In genomic region chr14:104692261-104692938, GRCh38 we compare ENCODE assay signal across 16 cellular contexts. TPM values are rescaled to one million over a fixed set of nuclear protein-coding genes. Genes with fewer than 3 reads are reported as not detected.
DNase-seq lines count a peak whose midpoint lies in the region; ATAC-seq and TF ChIP-seq lines count a peak whose summit lies in the region.
"Had no signal": no experiment of that assay in that cellular context is flagged by ENCODE, and none has a peak within 500 bp of the region (broad histone marks: within the 10 kb centered on the region; RNA-seq: fewer than 3 reads in every experiment).

No MANE protein-coding gene starts in this region.

- TF ChIP-seq CTCF in PC-3 (conservative IDR thresholded peaks at IDR 0.05; ENCODE audit: low read depth, low read length), result no peak
- TF ChIP-seq CTCF in esophagus muscularis mucosa (IDR thresholded peaks at IDR 0.05), result no peak
- TF ChIP-seq CTCF in progenitor cell of endocrine pancreas (IDR thresholded peaks at IDR 0.05; ENCODE audit: unreplicated experiment), result no peak

- peaks cover 23% of the 10 kb centered on the region for H3K36me3 Mint-ChIP-seq in T-helper 2 cell treated with Interferon-gamma antibody and Interleukin-4, amounts not matched to agents 5 μg/mL and 100 μg/mL, for 36 hours (ENCODE audit: low read depth)
- H3K36me3 Mint-ChIP-seq in progenitor cell of endocrine pancreas (ENCODE audit: insufficient read depth), result peaks cover 3% of the 10 kb centered on the region

- H3K27me3 ChIP-seq in PC-3 (ENCODE audit: low read length), result no peaks in the 10 kb centered on the region
- no peaks in the 10 kb centered on the region for H3K27me3 ChIP-seq in esophagus muscularis mucosa
- H3K27me3 ChIP-seq in skeletal muscle satellite cell (ENCODE audit: control insufficient read depth, insufficient read depth, low read length), result no peaks in the 10 kb centered on the region

- H3K9me2 ChIP-seq in PC-3 (replicated peaks; ENCODE audit: low read length), result no peaks in the 10 kb centered on the region

- H3K4me3 Mint-ChIP-seq in T-helper 2 cell treated with Interferon-gamma antibody and Interleukin-4, amounts not matched to agents 5 μg/mL and 100 μg/mL, for 36 hours, result peak overlapping the region; percentile 21
- no peak overlapping the region for H3K4me3 Mint-ChIP-seq in progenitor cell of endocrine pancreas (ENCODE audit: low read depth)

- POLR2A ChIA-PET in PC-3 (lab: Charles Lee; ENCODE audit: unreplicated experiment), result no interaction called here

- TF ChIP-seq POLR2A in esophagus muscularis mucosa (IDR thresholded peaks at IDR 0.05; ENCODE audit: low read depth), result no peak

- H3K4me1 Mint-ChIP-seq in T-helper 2 cell treated with Interferon-gamma antibody and Interleukin-4, amounts not matched to agents 5 μg/mL and 100 μg/mL, for 36 hours (ENCODE audit: low read depth), result peaks cover 36% of the 10 kb centered on the region
- H3K4me1 Mint-ChIP-seq in progenitor cell of endocrine pancreas (ENCODE audit: low read depth), result peaks cover 14% of the 10 kb centered on the region

- H3K4me2 ChIP-seq in PC-3 (ENCODE audit: low read length) (peak overlapping the region; percentile 99; the same call in 1 of the 2 replicates), skeletal muscle satellite cell (ENCODE audit: low read length) (peak overlapping the region; percentile 97)

- H3K4me1 ChIP-seq in PC-3 (ENCODE audit: insufficient read depth, low read length) (peaks cover 54% of the 10 kb centered on the region), esophagus muscularis mucosa (peaks cover 87 to 95% (median 93%) of the 10 kb centered on the region in 4 donors), skeletal muscle satellite cell (ENCODE audit: control insufficient read depth, insufficient read depth, low read length) (peaks cover 77% of the 10 kb centered on the region)

- H2AFZ ChIP-seq in PC-3 (ENCODE audit: low read length), result no peak overlapping the region

- H3K4me3 ChIP-seq in PC-3 (ENCODE audit: low read length) (no peak overlapping the region), esophagus muscularis mucosa (no peak overlapping the region), skeletal muscle satellite cell (ENCODE audit: low read length) (peak overlapping the region; percentile 35)
- H3K4me3 ChIP-seq: smooth muscle cell had no signal

- no TSS peak for BruUV-seq in PC-3 (replicated peaks; lab: Mats Ljungman, UMichigan)

- H3K36me3 ChIP-seq in PC-3 (ENCODE audit: low read depth, low read length) (peaks cover 24% of the 10 kb centered on the region; the same call in 1 of the 2 replicates), esophagus muscularis mucosa (peaks cover 0 to 18% (median 11%) of the 10 kb centered on the region in 4 donors), skeletal muscle satellite cell (ENCODE audit: insufficient read depth, low read length) (peaks cover 60% of the 10 kb centered on the region)

- H3K9me3 ChIP-seq in PC-3 (ENCODE audit: low read length) (no peaks in the 10 kb centered on the region), esophagus muscularis mucosa (no peaks in the 10 kb centered on the region), skeletal muscle satellite cell (replicated peaks; ENCODE audit: low read length) (no peaks in the 10 kb centered on the region)

- H3F3A ChIP-seq in PC-3 (ENCODE audit: low read length, unreplicated experiment), result no peaks in the 10 kb centered on the region

- no peak for ATAC-seq in PC-3
- ATAC-seq: stimulated activated naive CD8-positive, alpha-beta T cell treated with anti-CD3 and anti-CD28 coated beads, Interleukin-15, amount 100 ng/mL, for 72 hours had no signal

- H3K27ac ChIP-seq in PC-3 (ENCODE audit: low read length), result no peak overlapping the region
- H3K27ac ChIP-seq in esophagus muscularis mucosa (replicated peaks in 1 of 4), result peak overlapping the region; percentile 3 to 82 (median 48)

- no peak for TF ChIP-seq EP300 in esophagus muscularis mucosa (IDR thresholded peaks at IDR 0.05)

- H4K20me1 ChIP-seq in PC-3 (ENCODE audit: low read length), result peaks cover 52% of the 10 kb centered on the region

- peaks cover 80% of the 10 kb centered on the region for H3K79me2 ChIP-seq in PC-3 (ENCODE audit: low read length)

- DNase-seq in T-helper 2 cell treated with Interferon-gamma antibody and Interleukin-4, amounts not matched to agents 5 μg/mL and 100 μg/mL, for 36 hours (ENCODE audit: low spot score), result no peak
- no peak for DNase-seq in T-helper 2 cell
- DNase-seq in PC-3, result no peak
- DNase-seq in esophagus muscularis mucosa (ENCODE audit: extremely low spot score), result no peak
- DNase-seq in progenitor cell of endocrine pancreas (ENCODE audit: low spot score, unreplicated experiment), result no peak
- no peak for DNase-seq in GOT3 (lab: John Stamatoyannopoulos, UW)
- DNase-seq in amygdala (lab: John Stamatoyannopoulos, UW), result no peak
- DNase-seq: foreskin melanocyte; mesenchymal stem cell; NCI-H1694 treated with DMSO at 0.1 percent for 48 hours; NCI-H524; occipital lobe; OCI-M1; stimulated activated naive CD8-positive, alpha-beta T cell treated with anti-CD3 and anti-CD28 coated beads, Interleukin-15, amount 100 ng/mL, for 72 hours had no signal

- intact Hi-C loops in PC-3 (cut with micrococcal nuclease), result no loop called here
- intact Hi-C loops in esophagus muscularis mucosa (cut with DNase I), result no loop called here

- H3K27ac Mint-ChIP-seq in T-helper 2 cell treated with Interferon-gamma antibody and Interleukin-4, amounts not matched to agents 5 μg/mL and 100 μg/mL, for 36 hours, result peak overlapping the region; percentile 36
- H3K27ac Mint-ChIP-seq in progenitor cell of endocrine pancreas, result no peak overlapping the region

- 85% methylated on average over 6 of the region's 15 CpGs for WGBS in esophagus muscularis mucosa

- H3K9ac ChIP-seq in PC-3 (ENCODE audit: low read length), result no peak overlapping the region
- H3K9ac ChIP-seq in skeletal muscle satellite cell (ENCODE audit: low read depth, low read length), result peak overlapping the region; percentile 28

- H3K27me3 Mint-ChIP-seq in T-helper 2 cell treated with Interferon-gamma antibody and Interleukin-4, amounts not matched to agents 5 μg/mL and 100 μg/mL, for 36 hours (ENCODE audit: low read depth), result no peaks in the 10 kb centered on the region
- no peaks in the 10 kb centered on the region for H3K27me3 Mint-ChIP-seq in progenitor cell of endocrine pancreas
- H3K27me3 Mint-ChIP-seq: stimulated activated naive CD8-positive, alpha-beta T cell treated with anti-CD3 and anti-CD28 coated beads, Interleukin-15, amount 100 ng/mL, for 72 hours had no signal

- H3K9me3 Mint-ChIP-seq in T-helper 2 cell treated with Interferon-gamma antibody and Interleukin-4, amounts not matched to agents 5 μg/mL and 100 μg/mL, for 36 hours, result no peaks in the 10 kb centered on the region
- no peaks in the 10 kb centered on the region for H3K9me3 Mint-ChIP-seq in progenitor cell of endocrine pancreas (ENCODE audit: low read depth)
- H3K9me3 Mint-ChIP-seq: stimulated activated naive CD8-positive, alpha-beta T cell treated with anti-CD3 and anti-CD28 coated beads, Interleukin-15, amount 100 ng/mL, for 72 hours had no signal

- CTCF ChIA-PET in PC-3 (lab: Charles Lee), result no interaction called here

RNA-seq across cellular contexts. Expression of gene INF2, which starts 3.0 kb away (rescaled TPM):
- total RNA-seq in PC-3 (2014; rRNA removed), result 132 and 161 TPM in 2 replicates
- total RNA-seq in esophagus muscularis mucosa, result 100 to 1,000 TPM in 1 of 4 donors, 10 to 100 TPM in 3; 51.5 to 129 (median 66.7) TPM
- total RNA-seq in skeletal muscle satellite cell (2012; rRNA removed), result 52.5 and 54.0 TPM in 2 replicates
- total RNA-seq in progenitor cell of endocrine pancreas, result 69.2 and 75.3 TPM in 2 replicates

RNA-seq across cellular contexts. Expression of gene ADSS1, which starts 31.6 kb away (rescaled TPM):
- total RNA-seq in PC-3 (2014; rRNA removed) (7.9 and 8.8 TPM in 2 replicates), esophagus muscularis mucosa (1 to 10 TPM; 4.3 to 7.9 (median 5.7) TPM), progenitor cell of endocrine pancreas (8.9 and 9.7 TPM in 2 replicates)
- total RNA-seq in skeletal muscle satellite cell (2012; rRNA removed), result 1.0 and 2.8 TPM in 2 replicates
